In genomic region chr20:53774487-53775203, GRCh38 we compare ENCODE assay signal across 1 cellular context.
TF ChIP-seq lines count a peak whose summit lies in the region.

No MANE protein-coding gene starts in this region.

TF ChIP-seq in H1, 55 proteins besides CTCF, POLR2A, EP300 and RAD21 (continued from another document):
- TF ChIP-seq KDM4A (IDR thresholded peaks at IDR 0.05; ENCODE audit: low read depth, low read length, severe bottlenecking) (no peak), MAX (IDR thresholded peaks at IDR 0.05) (no peak), SUZ12 (IDR thresholded peaks at IDR 0.05; ENCODE audit: low read length) (no peak), SP2 (IDR thresholded peaks at IDR 0.05; ENCODE audit: low read length) (no peak)
TF ChIP-seq in H1: peak in this region for 0.
